In the genomic region with DNA sequence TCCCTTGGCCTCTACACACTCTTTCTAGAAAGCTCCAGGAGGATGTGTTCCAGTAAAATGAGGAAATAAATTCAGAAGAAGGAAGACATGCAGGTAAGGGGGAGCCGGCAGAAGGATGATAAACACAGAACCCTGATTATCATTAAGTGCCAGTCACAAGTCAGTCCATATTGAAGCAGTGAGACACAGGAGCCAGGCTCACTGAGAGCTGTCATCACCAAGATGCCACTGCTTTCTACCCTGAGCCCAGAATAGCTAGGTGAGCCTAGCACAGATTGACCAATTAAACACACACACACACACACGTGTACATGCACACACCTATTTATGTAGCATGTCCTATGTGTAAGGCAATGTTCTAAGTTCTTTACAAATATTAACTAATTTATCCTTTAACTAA, we compare ENCODE assay signal across 5 cellular contexts.
"Had no signal": no experiment of that assay in that cellular context is flagged by ENCODE, and none has a peak within 500 bp of the region (broad histone marks: within the 10 kb centered on the region; RNA-seq: fewer than 3 reads in every experiment).

No MANE protein-coding gene starts in this region.

- ATAC-seq: HepG2, K562 had no signal

- H3K4me3 ChIP-seq: K562 had no signal

- H3K27ac ChIP-seq: HL-60 had no signal

- H3K27ac Mint-ChIP-seq: IgD-negative memory B cell had no signal

- H3K4me3 Mint-ChIP-seq: IgD-negative memory B cell had no signal

- DNase-seq: IMR-90 had no signal
